In genomic region chr17:2797226-2797625, GRCh38 we compare ENCODE assay signal across 15 cellular contexts. TPM values are rescaled to one million over a fixed set of nuclear protein-coding genes. Genes with fewer than 3 reads are reported as not detected.
DNase-seq lines count a peak whose midpoint lies in the region; ATAC-seq and TF ChIP-seq lines count a peak whose summit lies in the region.
"Had no signal": no experiment of that assay in that cellular context is flagged by ENCODE, and none has a peak within 500 bp of the region (broad histone marks: within the 10 kb centered on the region; RNA-seq: fewer than 3 reads in every experiment).

No MANE protein-coding gene starts in this region.

- peaks cover 68% of the 10 kb centered on the region for H3K4me1 Mint-ChIP-seq in stimulated activated naive CD8-positive, alpha-beta T cell treated with anti-CD3 and anti-CD28 coated beads, Interleukin-15, Interleukin-2, amounts not matched to agents 100 ng/mL and 50 ng/mL, for 24 hours (ENCODE audit: low read depth)
- peaks cover 69% of the 10 kb centered on the region for H3K4me1 Mint-ChIP-seq in activated B cell treated with CpG ODN at 0.5 μM for 24 hours
- H3K4me1 Mint-ChIP-seq: nephron had no signal

- TF ChIP-seq POLR2A in GM18505 (IDR thresholded peaks at IDR 0.05; ENCODE audit: borderline replicate concordance, extremely low read depth, insufficient read depth, insufficient read length): no peak

- H3K27ac Mint-ChIP-seq in stimulated activated naive CD8-positive, alpha-beta T cell treated with anti-CD3 and anti-CD28 coated beads, Interleukin-15, Interleukin-2, amounts not matched to agents 100 ng/mL and 50 ng/mL, for 24 hours: no peak overlapping the region
- no peak overlapping the region for H3K27ac Mint-ChIP-seq in activated B cell treated with CpG ODN at 0.5 μM for 24 hours

- H3K27ac ChIP-seq in A673 (ENCODE audit: low read depth, low read length, poor library complexity, severe bottlenecking): no peak overlapping the region

- no peak overlapping the region for H3K4me3 ChIP-seq in mucosa of descending colon
- H3K4me3 ChIP-seq in A673 (ENCODE audit: low read depth, low read length, poor library complexity, severe bottlenecking): no peak overlapping the region

- H3K27me3 Mint-ChIP-seq in stimulated activated naive CD8-positive, alpha-beta T cell treated with anti-CD3 and anti-CD28 coated beads, Interleukin-15, Interleukin-2, amounts not matched to agents 100 ng/mL and 50 ng/mL, for 24 hours: peaks cover 41% of the 10 kb centered on the region
- H3K27me3 Mint-ChIP-seq in activated B cell treated with CpG ODN at 0.5 μM for 24 hours: no peaks in the 10 kb centered on the region

- DNase-seq in stimulated activated naive CD8-positive, alpha-beta T cell treated with anti-CD3 and anti-CD28 coated beads, Interleukin-15, Interleukin-2, amounts not matched to agents 100 U/mL and 50 U/mL, for 24 hours: no peak
- DNase-seq in activated B cell treated with CpG ODN at 0.5 μM for 24 hours (no peak), mucosa of descending colon (peak in 2 of 3 donors; percentile 36 to 63), A673 (ENCODE audit: low spot score) (no peak), iPS-NIHi7 (ENCODE audit: extremely low spot score) (no peak), NCI-H526 treated with DMSO at 0.1 percent for 48 hours (lab: John Stamatoyannopoulos, UW) (no peak)
- DNase-seq: aorta, Caco-2, foreskin melanocyte, islet precursor cell, NCI-H226, PC-3 had no signal

- H3K36me3 ChIP-seq in mucosa of descending colon (ENCODE audit: low read depth) (no peaks in the 10 kb centered on the region), A673 (ENCODE audit: insufficient read depth, low read length, poor library complexity, severe bottlenecking) (no peaks in the 10 kb centered on the region)

- no TSS peak for BruUV-seq in A673 (replicated peaks; lab: Mats Ljungman, UMichigan)

- no peaks in the 10 kb centered on the region for H3K9me3 Mint-ChIP-seq in stimulated activated naive CD8-positive, alpha-beta T cell treated with anti-CD3 and anti-CD28 coated beads, Interleukin-15, Interleukin-2, amounts not matched to agents 100 ng/mL and 50 ng/mL, for 24 hours
- no peaks in the 10 kb centered on the region for H3K9me3 Mint-ChIP-seq in activated B cell treated with CpG ODN at 0.5 μM for 24 hours
- H3K9me3 Mint-ChIP-seq: nephron had no signal

- POLR2A ChIA-PET in activated B cell treated with CpG ODN at 0.5 μM for 24 hours (lab: Charles Lee): interaction anchor here (2.0 kb wide), 1 partner anchor 17 kb away, joined by 13 read pairs; no protein-coding TSS in a partner anchor
- POLR2A ChIA-PET in A673 (lab: Charles Lee; ENCODE audit: low non-redundant PET): no interaction called here

- no peak for TF ChIP-seq CTCF in activated B cell treated with CpG ODN at 0.5 μM for 24 hours (IDR thresholded peaks at IDR 0.05)
- TF ChIP-seq CTCF in mucosa of descending colon (IDR thresholded peaks at IDR 0.05): no peak
- no peak for TF ChIP-seq CTCF in A673 (conservative IDR thresholded peaks at IDR 0.05; ENCODE audit: low read depth, low read length)

- H3K4me1 ChIP-seq in mucosa of descending colon (ENCODE audit: low read depth): peaks cover 26% of the 10 kb centered on the region
- H3K4me1 ChIP-seq in A673 (ENCODE audit: insufficient read depth, low read length, poor library complexity, severe bottlenecking): no peaks in the 10 kb centered on the region
- H3K4me1 ChIP-seq: Caco-2 had no signal

- intact Hi-C loops in activated B cell treated with CpG ODN at 0.5 μM for 24 hours (cut with micrococcal nuclease) (no loop called here), mucosa of descending colon (cut with DNase I, micrococcal nuclease) (no loop called here), A673 (cut with micrococcal nuclease; ENCODE audit: unreplicated experiment) (no loop called here)

- peak overlapping the region; percentile 71 for H3K4me3 Mint-ChIP-seq in stimulated activated naive CD8-positive, alpha-beta T cell treated with anti-CD3 and anti-CD28 coated beads, Interleukin-15, Interleukin-2, amounts not matched to agents 100 ng/mL and 50 ng/mL, for 24 hours
- peak overlapping the region; percentile 72 for H3K4me3 Mint-ChIP-seq in activated B cell treated with CpG ODN at 0.5 μM for 24 hours
- H3K4me3 Mint-ChIP-seq: nephron had no signal

- peaks cover 6% of the 10 kb centered on the region for H3K36me3 Mint-ChIP-seq in stimulated activated naive CD8-positive, alpha-beta T cell treated with anti-CD3 and anti-CD28 coated beads, Interleukin-15, Interleukin-2, amounts not matched to agents 100 ng/mL and 50 ng/mL, for 24 hours (ENCODE audit: low read depth)
- H3K36me3 Mint-ChIP-seq in activated B cell treated with CpG ODN at 0.5 μM for 24 hours (ENCODE audit: low read depth): peaks cover 15% of the 10 kb centered on the region

- no peaks in the 10 kb centered on the region for H3K9me3 ChIP-seq in mucosa of descending colon
- no peaks in the 10 kb centered on the region for H3K9me3 ChIP-seq in A673 (ENCODE audit: low read depth, low read length, poor library complexity, severe bottlenecking)
- H3K9me3 ChIP-seq: Caco-2 had no signal

- CTCF ChIA-PET in activated B cell treated with CpG ODN at 0.5 μM for 24 hours (lab: Charles Lee) (interaction anchor here (1.6 kb wide), 1 partner anchor 11 kb away, joined by 9 read pairs; no protein-coding TSS in a partner anchor), A673 (lab: Charles Lee) (no interaction called here)

- peaks cover 10% of the 10 kb centered on the region for H3K27me3 ChIP-seq in A673 (replicated peaks; ENCODE audit: insufficient read depth, low read depth, low read length, poor library complexity)

- no peak for ATAC-seq in stimulated activated naive CD8-positive, alpha-beta T cell treated with anti-CD3 and anti-CD28 coated beads, Interleukin-15, Interleukin-2, amounts not matched to agents 100 U/mL and 50 U/mL, for 24 hours
- ATAC-seq in activated B cell treated with CpG ODN at 0.5 μM for 24 hours (ENCODE audit: low read depth) (no peak), mucosa of descending colon (peak; percentile 24), GM18505 (IDR thresholded peaks at IDR 0.05; ENCODE audit: unreplicated experiment) (no peak)

RNA-seq across cellular contexts. Expression of gene RAP1GAP2, which starts 1.0 kb away (rescaled TPM):
- total RNA-seq in activated B cell treated with CpG ODN at 0.5 μM for 24 hours: 2.5 and 2.6 TPM in 2 replicates
- total RNA-seq in mucosa of descending colon: 10 to 100 TPM; 26.6 to 45.3 (median 43.3) TPM
- 0.04 and 0.06 TPM in 2 replicates for total RNA-seq in A673 (2021)

RNA-seq across cellular contexts. Expression of gene CCDC92B, which starts 47.8 kb away (rescaled TPM):
- total RNA-seq in activated B cell treated with CpG ODN at 0.5 μM for 24 hours: not detected in 2 replicates
- 1 to 10 TPM; 1.3 to 2.2 (median 2.2) TPM for total RNA-seq in mucosa of descending colon
- total RNA-seq in A673 (2021): 0.09 TPM in 1 of 2 replicates, not detected in the other
- total RNA-seq: PC-3 had no signal

Comparison
In these comparisons a context has a peak if more than half of its experiments do, and no peak if none do; other contexts are left out.
1. DNase-seq: peak in mucosa of descending colon (2 of 3); none in stimulated activated naive CD8-positive, alpha-beta T cell treated with anti-CD3 and anti-CD28 coated beads, Interleukin-15, Interleukin-2, amounts not matched to agents 100 U/mL and 50 U/mL, for 24 hours (single experiment), activated B cell treated with CpG ODN at 0.5 μM for 24 hours (single experiment), A673 (single experiment), iPS-NIHi7 (single experiment) and NCI-H526 treated with DMSO at 0.1 percent for 48 hours (single experiment).